Comparison of ENCODE assay signal across 23 cellular contexts in genomic region chr13:108963276-108963810, GRCh38.
"Had no signal": no experiment of that assay in that cellular context is flagged by ENCODE, and none has a peak within 500 bp of the region (broad histone marks: within the 10 kb centered on the region; RNA-seq: fewer than 3 reads in every experiment).

No MANE protein-coding gene starts in this region.

- H3K36me3 ChIP-seq: left ventricle myocardium inferior, thoracic aorta, upper lobe of left lung had no signal

- H3K9me3 ChIP-seq: left ventricle myocardium inferior, thoracic aorta, upper lobe of left lung had no signal

- H3K4me2 ChIP-seq: hepatocyte had no signal

- H3K27ac Mint-ChIP-seq: activated naive CD4-positive, alpha-beta T cell treated with anti-CD3 and anti-CD28 coated beads, Interleukin-2, amount 10 ng/mL, durations not matched to agents 7 days and 5 days; activated T-cell treated with anti-CD3 and anti-CD28 coated beads, Interleukin-2, amount 50 U/mL, for 72 hours; brain; dendritic cell treated with granulocyte-macrophage colony-stimulating factor and Interleukin-4, amounts not matched to agents 40 ng/mL and 50 ng/mL, for 4 days; immature natural killer cell; natural killer cell; progenitor cell of endocrine pancreas; T-cell had no signal

- H3K4me1 Mint-ChIP-seq: activated naive CD4-positive, alpha-beta T cell treated with anti-CD3 and anti-CD28 coated beads, Interleukin-2, amount 10 ng/mL, durations not matched to agents 7 days and 5 days; immature natural killer cell; natural killer cell; T-cell had no signal

- H2AFZ ChIP-seq: hepatocyte had no signal

- ATAC-seq: activated T-cell treated with anti-CD3 and anti-CD28 coated beads, Interleukin-2, amount 50 U/mL, for 72 hours; natural killer cell; T-cell had no signal

- H3K9me3 Mint-ChIP-seq: activated naive CD4-positive, alpha-beta T cell treated with anti-CD3 and anti-CD28 coated beads, Interleukin-2, amount 10 ng/mL, durations not matched to agents 7 days and 5 days; activated T-cell treated with anti-CD3 and anti-CD28 coated beads, Interleukin-2, amount 50 U/mL, for 72 hours; dendritic cell treated with granulocyte-macrophage colony-stimulating factor and Interleukin-4, amounts not matched to agents 40 ng/mL and 50 ng/mL, for 4 days; immature natural killer cell; natural killer cell; T-cell had no signal

- H3K27ac ChIP-seq: hepatocyte, left ventricle myocardium inferior, thoracic aorta, upper lobe of left lung had no signal

- H3K27me3 Mint-ChIP-seq: activated naive CD4-positive, alpha-beta T cell treated with anti-CD3 and anti-CD28 coated beads, Interleukin-2, amount 10 ng/mL, durations not matched to agents 7 days and 5 days; brain; dendritic cell treated with granulocyte-macrophage colony-stimulating factor and Interleukin-4, amounts not matched to agents 40 ng/mL and 50 ng/mL, for 4 days; progenitor cell of endocrine pancreas; T-cell had no signal

- H3K27me3 ChIP-seq: hepatocyte, upper lobe of left lung had no signal

- H3K79me2 ChIP-seq: hepatocyte had no signal

- H3K4me3 ChIP-seq: hepatocyte, left ventricle myocardium inferior, thoracic aorta, upper lobe of left lung had no signal

- H3K4me3 Mint-ChIP-seq: activated naive CD4-positive, alpha-beta T cell treated with anti-CD3 and anti-CD28 coated beads, Interleukin-2, amount 10 ng/mL, durations not matched to agents 7 days and 5 days; activated T-cell treated with anti-CD3 and anti-CD28 coated beads, Interleukin-2, amount 50 U/mL, for 72 hours; brain; dendritic cell treated with granulocyte-macrophage colony-stimulating factor and Interleukin-4, amounts not matched to agents 40 ng/mL and 50 ng/mL, for 4 days; immature natural killer cell; natural killer cell; T-cell had no signal

- H3K4me1 ChIP-seq: left ventricle myocardium inferior, upper lobe of left lung had no signal

- DNase-seq: activated CD4-positive, alpha-beta T cell treated with anti-CD3 and anti-CD28 coated beads for 4 hours; activated CD4-positive, alpha-beta T cell treated with anti-CD3 and anti-CD28 coated beads, Interleukin-2, amount 50 U/mL, for 48 hours; activated CD4-positive, CD25-positive, alpha-beta regulatory T cell; activated effector memory CD4-positive, alpha-beta T cell treated with anti-CD3 and anti-CD28 coated beads, Interleukin-2, amount 50 U/mL, for 16 hours; activated naive CD4-positive, alpha-beta T cell treated with anti-CD3 and anti-CD28 coated beads, Interleukin-2, amount 10 ng/mL, durations not matched to agents 7 days and 5 days; activated T-cell treated with anti-CD3 and anti-CD28 coated beads, Interleukin-2, amount 50 U/mL, for 72 hours; effector CD8-positive, alpha-beta T cell; foreskin melanocyte; immature natural killer cell; left ventricle myocardium inferior; midbrain; natural killer cell; retina; stimulated activated CD4-positive, alpha-beta T cell treated with anti-CD3 and anti-CD28 coated beads, Interleukin-2, amount 100 ng/mL, for 48 hours; stimulated activated CD8-positive, alpha-beta memory T cell treated with anti-CD3 and anti-CD28 coated beads, Interleukin-4, amount 100 ng/mL, for 48 hours; stimulated activated naive CD4-positive, alpha-beta T cell; T-cell; upper lobe of left lung had no signal

- H3K36me3 Mint-ChIP-seq: activated naive CD4-positive, alpha-beta T cell treated with anti-CD3 and anti-CD28 coated beads, Interleukin-2, amount 10 ng/mL, durations not matched to agents 7 days and 5 days; brain; immature natural killer cell; natural killer cell; T-cell had no signal
